ENCODE assay signal across 8 cellular contexts in genomic region chr19:48899781-48900476, GRCh38. TPM values are rescaled to one million over a fixed set of nuclear protein-coding genes. Genes with fewer than 3 reads are reported as not detected.
DNase-seq lines count a peak whose midpoint lies in the region; ATAC-seq lines count a peak whose summit lies in the region.

Gene NUCB1 (plus strand): TSS chr19:48900312. CDS start chr19:48900797, 485 bp downstream.

- H3K9me3 Mint-ChIP-seq in naive B cell: no peaks in the 10 kb centered on the region
- H3K9me3 Mint-ChIP-seq in stimulated activated memory B cell treated with anti-CD40 and anti-IgM and Interleukin-4, amounts not matched to agents 10 μg/mL and 1 μg/mL and 100 μg/mL, for 72 hours: no peaks in the 10 kb centered on the region

- peak within 1 kb of the TSS; percentile 81 to 98 (median 92) for H3K27ac Mint-ChIP-seq in naive B cell
- peak within 1 kb of the TSS; percentile 92 for H3K27ac Mint-ChIP-seq in stimulated activated memory B cell treated with anti-CD40 and anti-IgM and Interleukin-4, amounts not matched to agents 10 μg/mL and 1 μg/mL and 100 μg/mL, for 72 hours

- peak; percentile 99 for DNase-seq in DMS53 (lab: John Stamatoyannopoulos, UW)
- peak; percentile 98 for DNase-seq in LHCN-M2 (ENCODE audit: low read depth)
- peak; percentile 97 for DNase-seq in RPMI8226
- DNase-seq in activated T-helper 1 cell treated with anti-CD3 and anti-CD28 coated beads, Interleukin-2, amount 50 U/mL, for 16 hours (ENCODE audit: low read depth in 1 of 2, low spot score in 1 of 2): peak; percentile 97
- peak; percentile 99 for DNase-seq in fibroblast of gingiva (ENCODE audit: low read depth)
- peak; percentile 96 for DNase-seq in naive B cell

- ATAC-seq in GM21786 (IDR thresholded peaks at IDR 0.05; ENCODE audit: unreplicated experiment): peak; percentile 82
- ATAC-seq in naive B cell (ENCODE audit: low read depth in 2 of 2): peak; percentile 98 to 99
- peak; percentile 99 for ATAC-seq in stimulated activated memory B cell treated with anti-CD40 and anti-IgM and Interleukin-4, amounts not matched to agents 10 μg/mL and 1 μg/mL and 100 μg/mL, for 72 hours

- H3K4me3 Mint-ChIP-seq in naive B cell: peak within 1 kb of the TSS; percentile 92 to 100 (median 98)
- peak within 1 kb of the TSS; percentile 97 for H3K4me3 Mint-ChIP-seq in stimulated activated memory B cell treated with anti-CD40 and anti-IgM and Interleukin-4, amounts not matched to agents 10 μg/mL and 1 μg/mL and 100 μg/mL, for 72 hours

- H3K36me3 Mint-ChIP-seq in naive B cell: no peaks in the 10 kb centered on the region
- peaks cover 21% of the 10 kb centered on the region for H3K36me3 Mint-ChIP-seq in stimulated activated memory B cell treated with anti-CD40 and anti-IgM and Interleukin-4, amounts not matched to agents 10 μg/mL and 1 μg/mL and 100 μg/mL, for 72 hours

- peaks cover 30 to 50% (median 50%) of the 10 kb centered on the region in 3 donors for H3K4me1 Mint-ChIP-seq in naive B cell
- H3K4me1 Mint-ChIP-seq in stimulated activated memory B cell treated with anti-CD40 and anti-IgM and Interleukin-4, amounts not matched to agents 10 μg/mL and 1 μg/mL and 100 μg/mL, for 72 hours: peaks cover 47% of the 10 kb centered on the region

- H3K27me3 Mint-ChIP-seq in naive B cell: peaks cover 1 to 33% (median 12%) of the 10 kb centered on the region in 3 donors
- H3K27me3 Mint-ChIP-seq in stimulated activated memory B cell treated with anti-CD40 and anti-IgM and Interleukin-4, amounts not matched to agents 10 μg/mL and 1 μg/mL and 100 μg/mL, for 72 hours: peaks cover 28% of the 10 kb centered on the region

RNA-seq across cellular contexts. Expression of gene NUCB1, which starts in this region (rescaled TPM):
- 213 and 221 TPM in 2 replicates for total RNA-seq in LHCN-M2 (2014; rRNA removed)
- polyA plus RNA-seq in LHCN-M2 (2012): 164 TPM
- polyA plus RNA-seq in naive B cell (ENCODE audit: low read depth in 6 of 6): 10 to 100 TPM; 48.8 to 90.6 (median 54.6) TPM

Comparison
In these comparisons a context has a peak if more than half of its experiments do, and no peak if none do; other contexts are left out.
1. Peak in every context shown above with its lines: DNase-seq and ATAC-seq.